ENCODE assay signal across 20 cellular contexts in the genomic region with DNA sequence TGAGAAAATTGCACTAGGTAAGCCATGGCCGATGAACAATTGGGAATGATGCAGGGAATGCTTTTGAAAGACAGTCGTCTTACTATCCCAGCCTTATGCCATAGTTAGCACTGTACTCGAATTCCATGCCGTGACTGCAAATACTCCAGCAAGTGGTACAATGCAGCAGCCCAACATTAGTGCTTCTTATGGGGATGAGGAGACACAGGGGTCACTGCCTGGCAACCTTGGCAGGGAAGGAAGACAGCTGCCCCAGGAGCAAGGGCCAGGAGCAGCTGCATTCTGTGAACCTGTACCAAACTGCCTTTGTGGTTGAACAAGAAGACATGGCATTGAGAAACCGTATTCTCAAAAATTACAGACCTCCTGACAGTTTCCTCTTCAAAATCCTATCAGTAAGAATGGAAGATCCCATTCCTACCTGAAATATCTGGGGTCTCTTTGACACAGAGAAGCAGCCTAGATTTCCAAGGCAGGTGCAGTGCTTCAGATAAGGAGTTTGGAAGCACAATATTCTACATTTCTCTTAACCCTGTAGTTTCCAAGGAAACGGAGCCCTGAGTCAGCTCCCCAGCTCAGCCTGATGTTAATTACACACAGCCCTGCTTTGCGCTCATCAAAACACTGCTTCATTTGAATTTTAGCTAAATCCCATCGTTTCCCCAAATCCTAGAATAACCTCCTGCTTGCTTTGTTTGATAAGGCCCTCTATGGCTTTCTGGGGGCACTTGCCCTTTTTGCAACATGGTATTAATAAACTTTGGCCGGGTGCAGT.
"Had no signal": no experiment of that assay in that cellular context is flagged by ENCODE, and none has a peak within 500 bp of the region (broad histone marks: within the 10 kb centered on the region; RNA-seq: fewer than 3 reads in every experiment).

No MANE protein-coding gene starts in this region.

- H3K27ac ChIP-seq: left ventricle myocardium inferior, ovary, tibial nerve, vagina, VCaP had no signal

- FAIRE-seq: bronchial epithelial cell, keratinocyte had no signal

- DNase-seq: activated CD4-positive, alpha-beta T cell treated with anti-CD3 and anti-CD28 coated beads for 1 hour; activated CD4-positive, alpha-beta T cell treated with anti-CD3 and anti-CD28 coated beads, Interleukin-2, amount 50 U/mL, for 4 hours; activated naive CD4-positive, alpha-beta T cell; activated naive CD8-positive, alpha-beta T cell treated with anti-CD3 and anti-CD28 coated beads, Interleukin-2, amount 10 ng/mL, durations not matched to agents 7 days and 5 days; activated T-cell treated with anti-CD3 and anti-CD28 coated beads for 4 hours; aorta; erythroblast; left ventricle myocardium inferior; nephron progenitor cell; ovary; stimulated activated CD4-positive, alpha-beta T cell treated with anti-CD3 and anti-CD28 coated beads, Interleukin-15, amount 100 ng/mL, for 24 hours; stimulated activated CD4-positive, alpha-beta T cell treated with anti-CD3 and anti-CD28 coated beads, Interleukin-4, amount 100 ng/mL, for 1 hour; stimulated activated naive B cell treated with anti-CD40 and anti-IgM and Interleukin-4, amounts not matched to agents 10 μg/mL and 1 μg/mL and 100 μg/mL, for 72 hours; T-cell; T-helper 9 cell had no signal
